17 cellular contexts compared by ENCODE assay signal in genomic region chrX:87663421-87663820, GRCh38.
A peak's percentile ranks its signal among the peaks of the same experiment; 100 is the strongest.
DNase-seq lines count a peak whose midpoint lies in the region; ATAC-seq, FAIRE-seq and TF ChIP-seq lines count a peak whose summit lies in the region.
"Had no signal": no experiment of that assay in that cellular context is flagged by ENCODE, and none has a peak within 500 bp of the region (broad histone marks: within the 10 kb centered on the region; RNA-seq: fewer than 3 reads in every experiment).

No MANE protein-coding gene starts in this region.

- ATAC-seq in HepG2 (no peak), right lobe of liver (no peak), pancreas (no peak), Right ventricle myocardium superior (ENCODE audit: poor library complexity) (no peak)

- no peaks in the 10 kb centered on the region for H3K4me1 Mint-ChIP-seq in activated naive CD8-positive, alpha-beta T cell treated with anti-CD3 and anti-CD28 coated beads for 36 hours
- no peaks in the 10 kb centered on the region for H3K4me1 Mint-ChIP-seq in activated T-helper 1 cell treated with anti-CD3 and anti-CD28 coated beads, Interleukin-12 subunit alpha, Interleukin-12 subunit beta, Interleukin-2, Interleukin-4 antibody, amounts not matched to agents 30 ng/mL and 10 ng/mL and 1 ng/mL, durations not matched to agents 14 hours and 24 hours and 36 hours (ENCODE audit: low read depth)
- no peaks in the 10 kb centered on the region for H3K4me1 Mint-ChIP-seq in progenitor cell of endocrine pancreas (ENCODE audit: low read depth)

- CTCF ChIA-PET in HepG2 (lab: Yijun Ruan, JAX; ENCODE audit: low intra/inter-chr PET ratio, low total read pairs) = no interaction called here

- POLR2A ChIA-PET in HepG2 (lab: Yijun Ruan, JAX) = no interaction called here

- TF ChIP-seq POLR2A in HepG2 (IDR thresholded peaks at IDR 0.05; ENCODE audit: insufficient read depth in 1 of 2, low read depth in 2 of 2, low read length in 2 of 2) = no peak
- TF ChIP-seq POLR2A in right lobe of liver (IDR thresholded peaks at IDR 0.05) = no peak

- FAIRE-seq in HepG2 (lab: Jason Lieb, UNC) (peak; percentile 4), pancreas (lab: Jason Lieb, UNC) (peak; percentile 53)

- no peak overlapping the region for H3K4me3 Mint-ChIP-seq in activated naive CD8-positive, alpha-beta T cell treated with anti-CD3 and anti-CD28 coated beads for 36 hours
- H3K4me3 Mint-ChIP-seq in activated T-helper 1 cell treated with anti-CD3 and anti-CD28 coated beads, Interleukin-12 subunit alpha, Interleukin-12 subunit beta, Interleukin-2, Interleukin-4 antibody, amounts not matched to agents 30 ng/mL and 10 ng/mL and 1 ng/mL, durations not matched to agents 14 hours and 24 hours and 36 hours = no peak overlapping the region
- no peak overlapping the region for H3K4me3 Mint-ChIP-seq in progenitor cell of endocrine pancreas (ENCODE audit: low read depth)

- no TSS peak for BruUV-seq in HepG2 (replicated peaks; lab: Mats Ljungman, UMichigan)

- no peak overlapping the region for H3K4me3 ChIP-seq in HepG2 (replicated peaks in 1 of 3; ENCODE audit: insufficient read depth in 1 of 3, low read depth in 2 of 3, low read length in 3 of 3)
- no peak overlapping the region for H3K4me3 ChIP-seq in right lobe of liver
- H3K4me3 ChIP-seq in fibroblast of pulmonary artery (replicated peaks; ENCODE audit: low read depth, low read length) = no peak overlapping the region
- no peak overlapping the region for H3K4me3 ChIP-seq in pancreas
- H3K4me3 ChIP-seq: PC-9 had no signal

- H3K27ac ChIP-seq in HepG2 (ENCODE audit: extremely low read length, insufficient read depth, low read length) = no peak overlapping the region
- no peak overlapping the region for H3K27ac ChIP-seq in right lobe of liver
- H3K27ac ChIP-seq in pancreas = no peak overlapping the region
- H3K27ac ChIP-seq: C4-2B, PC-9 had no signal

- no peaks in the 10 kb centered on the region for H3K36me3 Mint-ChIP-seq in activated naive CD8-positive, alpha-beta T cell treated with anti-CD3 and anti-CD28 coated beads for 36 hours
- no peaks in the 10 kb centered on the region for H3K36me3 Mint-ChIP-seq in activated T-helper 1 cell treated with anti-CD3 and anti-CD28 coated beads, Interleukin-12 subunit alpha, Interleukin-12 subunit beta, Interleukin-2, Interleukin-4 antibody, amounts not matched to agents 30 ng/mL and 10 ng/mL and 1 ng/mL, durations not matched to agents 14 hours and 24 hours and 36 hours (ENCODE audit: low read depth)
- H3K36me3 Mint-ChIP-seq in progenitor cell of endocrine pancreas (ENCODE audit: insufficient read depth) = no peaks in the 10 kb centered on the region

- DNase-seq in HepG2 (ENCODE audit: low spot score) = no peak
- DNase-seq in right lobe of liver = no peak
- peak; percentile 18 for DNase-seq in fibroblast of pulmonary artery (ENCODE audit: low read depth)
- no peak for DNase-seq in pancreas
- no peak for DNase-seq in Right ventricle myocardium superior
- DNase-seq in activated naive CD8-positive, alpha-beta T cell treated with anti-CD3 and anti-CD28 coated beads for 36 hours = no peak
- DNase-seq in activated T-helper 1 cell treated with anti-CD3 and anti-CD28 coated beads, Interleukin-12 subunit alpha, Interleukin-12 subunit beta, Interleukin-2, Interleukin-4 antibody, amounts not matched to agents 30 ng/mL and 10 ng/mL and 1 ng/mL, durations not matched to agents 14 hours and 24 hours and 36 hours (ENCODE audit: low spot score) = no peak
- no peak for DNase-seq in progenitor cell of endocrine pancreas (ENCODE audit: low spot score, unreplicated experiment)
- DNase-seq: 8988T, DMS153, EL, H7, KBM-7, NCI-H1092 treated with DMSO at 0.1 percent for 48 hours, NCI-H1694 treated with DMSO at 0.1 percent for 48 hours, PC-9 had no signal

- H3K4me2 ChIP-seq in HepG2 (ENCODE audit: low read depth, low read length) = no peak overlapping the region
- H3K4me2 ChIP-seq: PC-9 had no signal

- no peaks in the 10 kb centered on the region for H3K9me3 Mint-ChIP-seq in activated naive CD8-positive, alpha-beta T cell treated with anti-CD3 and anti-CD28 coated beads for 36 hours
- no peaks in the 10 kb centered on the region for H3K9me3 Mint-ChIP-seq in activated T-helper 1 cell treated with anti-CD3 and anti-CD28 coated beads, Interleukin-12 subunit alpha, Interleukin-12 subunit beta, Interleukin-2, Interleukin-4 antibody, amounts not matched to agents 30 ng/mL and 10 ng/mL and 1 ng/mL, durations not matched to agents 14 hours and 24 hours and 36 hours
- H3K9me3 Mint-ChIP-seq in progenitor cell of endocrine pancreas (ENCODE audit: low read depth) = no peaks in the 10 kb centered on the region

- H3K27me3 ChIP-seq in HepG2 (ENCODE audit: control insufficient read depth in 1 of 2, insufficient read depth in 2 of 2, low read length in 2 of 2) = no peaks in the 10 kb centered on the region
- H3K27me3 ChIP-seq in right lobe of liver = peaks cover 0 to 9% of the 10 kb centered on the region in 2 donors
- H3K27me3 ChIP-seq in pancreas = peaks cover 0 to 7% (median 2%) of the 10 kb centered on the region in 4 donors

- H2AFZ ChIP-seq in HepG2 (ENCODE audit: low read length) = no peak overlapping the region
- H2AFZ ChIP-seq: PC-9 had no signal

- no peaks in the 10 kb centered on the region for H3K36me3 ChIP-seq in HepG2 (replicated peaks in 1 of 2; ENCODE audit: control insufficient read depth in 1 of 2, insufficient read depth in 2 of 2, low read length in 2 of 2)
- no peaks in the 10 kb centered on the region for H3K36me3 ChIP-seq in right lobe of liver
- H3K36me3 ChIP-seq in pancreas = no peaks in the 10 kb centered on the region

- intact Hi-C loops in HepG2 (cut with micrococcal nuclease; ENCODE audit: unreplicated experiment) (no loop called here), right lobe of liver (cut with DNase I) (no loop called here), pancreas (cut with DNase I) (loop anchor here in 1 of 3 donors (10.0 kb wide), 1 partner anchor 329 kb away; no protein-coding TSS in a partner anchor), Right ventricle myocardium superior (cut with DNase I) (no loop called here)
- intact Hi-C loops in activated T-helper 1 cell treated with anti-CD3 and anti-CD28 coated beads, Interleukin-12 subunit alpha, Interleukin-12 subunit beta, Interleukin-2, Interleukin-4 antibody, amounts not matched to agents 30 ng/mL and 10 ng/mL and 1 ng/mL, durations not matched to agents 14 hours and 24 hours and 36 hours (cut with micrococcal nuclease) = no loop called here

- no peak for TF ChIP-seq RAD21 in HepG2 (CRISPR knock-in tag; IDR thresholded peaks at IDR 0.05)

- no peak overlapping the region for H3K9ac ChIP-seq in HepG2 (ENCODE audit: insufficient read depth, low read depth, low read length)

- H4K20me1 ChIP-seq in HepG2 (ENCODE audit: insufficient read depth, low read length) = no peaks in the 10 kb centered on the region

- in situ Hi-C loops in HepG2 (cut with HindIII; ENCODE audit: extremely low pct_ligation_motif_present, low pct_unique_long_range_greater_than_20kb) = no loop called here

- no peaks in the 10 kb centered on the region for H3K4me1 ChIP-seq in HepG2 (ENCODE audit: insufficient read depth, low read length)
- no peaks in the 10 kb centered on the region for H3K4me1 ChIP-seq in right lobe of liver
- no peaks in the 10 kb centered on the region for H3K4me1 ChIP-seq in pancreas

- TF ChIP-seq CTCF in HepG2 (CRISPR knock-in tag; IDR thresholded peaks at IDR 0.05) = no peak
- TF ChIP-seq CTCF in right lobe of liver (IDR thresholded peaks at IDR 0.05) = no peak
- TF ChIP-seq CTCF in fibroblast of pulmonary artery (IDR thresholded peaks at IDR 0.05; ENCODE audit: low read length, missing control alignments) = no peak
- no peak for TF ChIP-seq CTCF in pancreas (IDR thresholded peaks at IDR 0.05)
- no peak for TF ChIP-seq CTCF in progenitor cell of endocrine pancreas (IDR thresholded peaks at IDR 0.05; ENCODE audit: unreplicated experiment)

- TF ChIP-seq EP300 in HepG2 (IDR thresholded peaks at IDR 0.05; ENCODE audit: low read depth in 2 of 2, low read length in 2 of 2) (no peak), HepG2 (CRISPR knock-in tag; IDR thresholded peaks at IDR 0.05; ENCODE audit: borderline replicate concordance) (no peak)

- no peak overlapping the region for H3K27ac Mint-ChIP-seq in activated naive CD8-positive, alpha-beta T cell treated with anti-CD3 and anti-CD28 coated beads for 36 hours
- H3K27ac Mint-ChIP-seq in activated T-helper 1 cell treated with anti-CD3 and anti-CD28 coated beads, Interleukin-12 subunit alpha, Interleukin-12 subunit beta, Interleukin-2, Interleukin-4 antibody, amounts not matched to agents 30 ng/mL and 10 ng/mL and 1 ng/mL, durations not matched to agents 14 hours and 24 hours and 36 hours = no peak overlapping the region
- no peak overlapping the region for H3K27ac Mint-ChIP-seq in progenitor cell of endocrine pancreas

- no peaks in the 10 kb centered on the region for H3K79me2 ChIP-seq in HepG2 (ENCODE audit: insufficient read depth, low read length)

- H3K9me3 ChIP-seq in HepG2 (ENCODE audit: low read length) = no peaks in the 10 kb centered on the region
- H3K9me3 ChIP-seq in right lobe of liver = no peaks in the 10 kb centered on the region
- H3K9me3 ChIP-seq in pancreas = no peaks in the 10 kb centered on the region

- no peaks in the 10 kb centered on the region for H3K27me3 Mint-ChIP-seq in activated naive CD8-positive, alpha-beta T cell treated with anti-CD3 and anti-CD28 coated beads for 36 hours
- H3K27me3 Mint-ChIP-seq in activated T-helper 1 cell treated with anti-CD3 and anti-CD28 coated beads, Interleukin-12 subunit alpha, Interleukin-12 subunit beta, Interleukin-2, Interleukin-4 antibody, amounts not matched to agents 30 ng/mL and 10 ng/mL and 1 ng/mL, durations not matched to agents 14 hours and 24 hours and 36 hours (ENCODE audit: insufficient read depth) = no peaks in the 10 kb centered on the region
- H3K27me3 Mint-ChIP-seq in progenitor cell of endocrine pancreas = no peaks in the 10 kb centered on the region

TF ChIP-seq in HepG2, 621 proteins besides CTCF, POLR2A, EP300 and RAD21 (continues in another document):
- TF ChIP-seq HNRNPUL1 (IDR thresholded peaks at IDR 0.05; ENCODE audit: low read depth, low read length) (no peak), ZNF225 (CRISPR knock-in tag; IDR thresholded peaks at IDR 0.05) (no peak)
